Comparison of ENCODE assay signal across 17 cellular contexts in the genomic region with DNA sequence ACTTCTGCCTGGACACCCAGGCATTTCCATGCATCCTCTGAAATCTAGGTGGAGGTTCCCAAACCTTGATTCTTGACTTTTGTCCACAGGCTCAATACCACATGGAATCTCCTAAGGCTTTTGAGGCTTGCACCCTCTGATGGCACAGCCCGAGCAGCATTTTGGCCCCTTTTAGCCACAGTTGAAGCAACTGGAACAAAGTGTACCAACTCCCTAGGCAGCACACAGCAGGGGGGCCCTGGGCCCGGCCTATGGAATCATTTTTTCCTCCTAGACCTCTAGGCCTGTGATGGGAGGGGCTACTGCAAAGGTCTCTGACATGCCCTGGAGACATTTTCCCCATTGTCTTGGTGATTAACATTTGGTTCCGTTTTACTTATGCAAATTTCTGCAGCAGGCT. TPM values are rescaled to one million over a fixed set of nuclear protein-coding genes. Genes with fewer than 3 reads are reported as not detected.
A peak's percentile ranks its signal among the peaks of the same experiment; 100 is the strongest.
DNase-seq lines count a peak whose midpoint lies in the region; ATAC-seq, FAIRE-seq and TF ChIP-seq lines count a peak whose summit lies in the region.
"Had no signal": no experiment of that assay in that cellular context is flagged by ENCODE, and none has a peak within 500 bp of the region (broad histone marks: within the 10 kb centered on the region; RNA-seq: fewer than 3 reads in every experiment).

No MANE protein-coding gene starts in this region.

- no peaks in the 10 kb centered on the region for H3K27me3 Mint-ChIP-seq in activated naive CD4-positive, alpha-beta T cell treated with anti-CD3 and anti-CD28 coated beads for 36 hours (ENCODE audit: low read depth)
- H3K27me3 Mint-ChIP-seq in effector memory CD8-positive, alpha-beta T cell: no peaks in the 10 kb centered on the region
- H3K27me3 Mint-ChIP-seq: CD4-positive, alpha-beta memory T cell; IgD-negative memory B cell had no signal

- intact Hi-C loops in OCI-LY7 (cut with micrococcal nuclease; ENCODE audit: unreplicated experiment): no loop called here
- intact Hi-C loops in activated naive CD4-positive, alpha-beta T cell treated with anti-CD3 and anti-CD28 coated beads for 36 hours (cut with micrococcal nuclease): no loop called here

- TF ChIP-seq RAD21 in A549 (conservative IDR thresholded peaks at IDR 0.05 in 1 of 2, IDR thresholded peaks at IDR 0.05 in 1 of 2): no peak

- CTCF ChIA-PET in A549 (lab: Yijun Ruan, JAX): no interaction called here
- CTCF ChIA-PET in OCI-LY7 (lab: Charles Lee; ENCODE audit: unreplicated experiment): no interaction called here
- CTCF ChIA-PET in activated naive CD4-positive, alpha-beta T cell treated with anti-CD3 and anti-CD28 coated beads for 36 hours (lab: Charles Lee): no interaction called here

- FAIRE-seq in A549 (lab: Jason Lieb, UNC): no peak
- FAIRE-seq: G401.6, GM12891 had no signal

- no peak overlapping the region for H2AFZ ChIP-seq in OCI-LY7 (ENCODE audit: low read length)
- H2AFZ ChIP-seq: GM23338 had no signal

- H3K4me2 ChIP-seq in A549 (no peak overlapping the region), BLaER1 (no peak overlapping the region), OCI-LY7 (ENCODE audit: low read length) (no peak overlapping the region)
- H3K4me2 ChIP-seq: GM23338 had no signal

- H3K9me3 ChIP-seq in A549 (peaks cover 33% of the 10 kb centered on the region), BLaER1 (peaks cover 69% of the 10 kb centered on the region), OCI-LY7 (ENCODE audit: low read length) (peaks cover 66% of the 10 kb centered on the region), gastroesophageal sphincter (no peaks in the 10 kb centered on the region)

- 64% methylated on average over 3 of the region's 3 CpGs for WGBS in A549 (ENCODE audit: missing lambda C conversion rate)
- WGBS in gastroesophageal sphincter (ENCODE audit: low coverage in 1 of 2), 2 donors: 8 to 57% methylated on average over 1 to 3 of the region's 3 CpGs

- H3K9me3 Mint-ChIP-seq in activated naive CD4-positive, alpha-beta T cell treated with anti-CD3 and anti-CD28 coated beads for 36 hours: peaks cover 43% of the 10 kb centered on the region
- peaks cover 0 to 3% of the 10 kb centered on the region in 2 donors for H3K9me3 Mint-ChIP-seq in effector memory CD8-positive, alpha-beta T cell

- no TSS peak for BruUV-seq in OCI-LY7 (replicated peaks; lab: Mats Ljungman, UMichigan)

- no peak overlapping the region for H3K27ac Mint-ChIP-seq in activated naive CD4-positive, alpha-beta T cell treated with anti-CD3 and anti-CD28 coated beads for 36 hours
- H3K27ac Mint-ChIP-seq in effector memory CD8-positive, alpha-beta T cell: no peak overlapping the region
- H3K27ac Mint-ChIP-seq: GM23338 had no signal

- H3K4me1 ChIP-seq in A549 (peaks cover 65% of the 10 kb centered on the region), BLaER1 (no peaks in the 10 kb centered on the region), OCI-LY7 (ENCODE audit: insufficient read depth, low read length, poor library complexity, severe bottlenecking) (no peaks in the 10 kb centered on the region), gastroesophageal sphincter (peaks cover 10 to 81% (median 28%) of the 10 kb centered on the region in 3 donors)

- no peak overlapping the region for H3K9ac ChIP-seq in BLaER1

- H3K4me1 Mint-ChIP-seq in activated naive CD4-positive, alpha-beta T cell treated with anti-CD3 and anti-CD28 coated beads for 36 hours (ENCODE audit: low read depth): peaks cover 22% of the 10 kb centered on the region
- H3K4me1 Mint-ChIP-seq in effector memory CD8-positive, alpha-beta T cell (ENCODE audit: low read depth in 2 of 2): peaks cover 22 to 30% of the 10 kb centered on the region in 2 donors

- no peak for ATAC-seq in A549
- no peak for ATAC-seq in gastroesophageal sphincter
- no peak for ATAC-seq in effector memory CD8-positive, alpha-beta T cell (replicated peaks)
- ATAC-seq: GM23338 had no signal

- H3K27me3 ChIP-seq in BLaER1: no peaks in the 10 kb centered on the region
- no peaks in the 10 kb centered on the region for H3K27me3 ChIP-seq in gastroesophageal sphincter

- TF ChIP-seq CTCF in A549 (IDR thresholded peaks at IDR 0.05) (no peak), OCI-LY7 (conservative IDR thresholded peaks at IDR 0.05; ENCODE audit: low read length) (no peak), gastroesophageal sphincter (IDR thresholded peaks at IDR 0.05) (no peak)

- H3K36me3 ChIP-seq in BLaER1: peaks cover 93% of the 10 kb centered on the region
- H3K36me3 ChIP-seq in OCI-LY7 (ENCODE audit: insufficient read depth, low read length): peaks cover 91% of the 10 kb centered on the region
- peaks cover 0 to 4% of the 10 kb centered on the region in 2 donors for H3K36me3 ChIP-seq in gastroesophageal sphincter

- H3K4me3 ChIP-seq in A549: no peak overlapping the region
- peak overlapping the region; percentile 33 for H3K4me3 ChIP-seq in BLaER1
- H3K4me3 ChIP-seq in OCI-LY7 (ENCODE audit: low read depth, low read length, poor library complexity, severe bottlenecking): no peak overlapping the region
- H3K4me3 ChIP-seq in gastroesophageal sphincter: no peak overlapping the region
- H3K4me3 ChIP-seq: GM23338 had no signal

- no peak for DNase-seq in A549 (ENCODE audit: low read depth in 1 of 2, low spot score in 1 of 2)
- DNase-seq in OCI-LY7 (ENCODE audit: low spot score): peak; percentile 47
- DNase-seq in activated naive CD4-positive, alpha-beta T cell treated with anti-CD3 and anti-CD28 coated beads for 36 hours: no peak
- no peak for DNase-seq in effector memory CD8-positive, alpha-beta T cell
- DNase-seq in SHP77 (lab: John Stamatoyannopoulos, UW): no peak
- DNase-seq: AML-193; CD4-positive, alpha-beta memory T cell; DMS79; EL; H7 had no signal

- TF ChIP-seq POLR2A in A549 (IDR thresholded peaks at IDR 0.05; ENCODE audit: low read length): no peak
- no peak for TF ChIP-seq POLR2A in gastroesophageal sphincter (IDR thresholded peaks at IDR 0.05)

- H3K36me3 Mint-ChIP-seq in activated naive CD4-positive, alpha-beta T cell treated with anti-CD3 and anti-CD28 coated beads for 36 hours (ENCODE audit: low read depth): peaks cover 67% of the 10 kb centered on the region
- H3K36me3 Mint-ChIP-seq in effector memory CD8-positive, alpha-beta T cell (ENCODE audit: insufficient read depth): peaks cover 19% of the 10 kb centered on the region

- peaks cover 64% of the 10 kb centered on the region for H4K20me1 ChIP-seq in BLaER1
- H4K20me1 ChIP-seq in OCI-LY7 (ENCODE audit: insufficient read depth, low read length): no peaks in the 10 kb centered on the region

- H3K79me2 ChIP-seq in OCI-LY7 (ENCODE audit: insufficient read depth, low read depth, low read length): peaks cover 49% of the 10 kb centered on the region

- H3K9me2 ChIP-seq in OCI-LY7 (ENCODE audit: insufficient read depth, low read length): no peaks in the 10 kb centered on the region

- POLR2A ChIA-PET in A549 (lab: Yijun Ruan, JAX) (no interaction called here), OCI-LY7 (lab: Charles Lee) (no interaction called here)

- no peak overlapping the region for H3K27ac ChIP-seq in A549
- H3K27ac ChIP-seq in BLaER1: no peak overlapping the region
- H3K27ac ChIP-seq in OCI-LY7 (ENCODE audit: low read depth, low read length, poor library complexity, severe bottlenecking): no peak overlapping the region
- H3K27ac ChIP-seq in gastroesophageal sphincter: peak overlapping the region in 3 of 4 donors; percentile 53 to 91 (median 56)
- H3K27ac ChIP-seq: C4-2B had no signal

- no peak overlapping the region for H3K4me3 Mint-ChIP-seq in activated naive CD4-positive, alpha-beta T cell treated with anti-CD3 and anti-CD28 coated beads for 36 hours
- H3K4me3 Mint-ChIP-seq in effector memory CD8-positive, alpha-beta T cell: no peak overlapping the region
- H3K4me3 Mint-ChIP-seq: GM23338 had no signal

- TF ChIP-seq EP300 in A549 (IDR thresholded peaks at IDR 0.05) (no peak), gastroesophageal sphincter (IDR thresholded peaks at IDR 0.05) (no peak)

TF ChIP-seq in A549, 52 proteins besides CTCF, POLR2A, EP300 and RAD21:
- no peak for TF ChIP-seq CHD2 (IDR thresholded peaks at IDR 0.05; ENCODE audit: low read length, partially characterized antibody)
- no peak for TF ChIP-seq EHF (CRISPR knock-in tag; IDR thresholded peaks at IDR 0.05)
- TF ChIP-seq, protein P1, sequence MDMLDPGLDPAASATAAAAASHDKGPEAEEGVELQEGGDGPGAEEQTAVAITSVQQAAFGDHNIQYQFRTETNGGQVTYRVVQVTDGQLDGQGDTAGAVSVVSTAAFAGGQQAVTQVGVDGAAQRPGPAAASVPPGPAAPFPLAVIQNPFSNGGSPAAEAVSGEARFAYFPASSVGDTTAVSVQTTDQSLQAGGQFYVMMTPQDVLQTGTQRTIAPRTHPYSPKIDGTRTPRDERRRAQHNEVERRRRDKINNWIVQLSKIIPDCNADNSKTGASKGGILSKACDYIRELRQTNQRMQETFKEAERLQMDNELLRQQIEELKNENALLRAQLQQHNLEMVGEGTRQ (IDR thresholded peaks at IDR 0.05): no peak
- TF ChIP-seq TP53 (CRISPR knock-in tag; IDR thresholded peaks at IDR 0.05): no peak
- peak; percentile 98 for TF ChIP-seq ZFP36 (IDR thresholded peaks at IDR 0.05; ENCODE audit: borderline replicate concordance, partially characterized antibody)
- TF ChIP-seq ATOH8 (CRISPR knock-in tag; IDR thresholded peaks at IDR 0.05; ENCODE audit: low read depth): no peak

RNA-seq across cellular contexts. Expression of gene ABCC1, which starts 32.0 kb away (rescaled TPM):
- 56.5 and 108 TPM in 2 replicates for polyA plus RNA-seq in A549 (2011; rRNA removed)
- polyA plus RNA-seq in A549 (2012; cell fraction: cytosol; rRNA removed): 59.3 and 77.9 TPM in 2 replicates
- 184 and 231 TPM in 2 replicates for polyA plus RNA-seq in A549 (2012; cell fraction: nucleus; rRNA removed)
- polyA plus RNA-seq in A549 (2017; fragmentation: RNase III; extraction: RNeasy Plus Mini Kit Qiagen cat#74134 plus additional on column Dnase treatment): 86.7 to 93.8 TPM (median 90.7 TPM) in 3 replicates
- polyA minus RNA-seq in A549 (2011; rRNA and poly(A)+ RNA removed): 359 and 414 TPM in 2 replicates
- total RNA-seq in OCI-LY7 (2014; rRNA removed; shearing (Covaris generic)): 39.9 and 43.3 TPM in 2 replicates
- 71.8 and 72.8 TPM in 2 replicates for total RNA-seq in OCI-LY7 (2022)
- 100 to 1,000 TPM in 1 of 4 donors, 10 to 100 TPM in 3; 50.8 to 122 (median 63.1) TPM for total RNA-seq in gastroesophageal sphincter
- 10 to 100 TPM; 40.3 to 41.0 TPM for total RNA-seq in activated naive CD4-positive, alpha-beta T cell treated with anti-CD3 and anti-CD28 coated beads for 36 hours

Comparison
In these comparisons a context has a peak if more than half of its experiments do, and no peak if none do; other contexts are left out.
1. H3K27ac ChIP-seq: peak in gastroesophageal sphincter (3 of 4); none in A549 (0 of 2), BLaER1 (single experiment) and OCI-LY7 (single experiment).